1 cellular context compared by ENCODE assay signal in genomic region chr14:20682435-20683124, GRCh38.
A peak's percentile ranks its signal among the peaks of the same experiment; 100 is the strongest.
TF ChIP-seq lines count a peak whose summit lies in the region.

No MANE protein-coding gene starts in this region.

TF ChIP-seq in HepG2, 621 proteins besides CTCF, POLR2A, EP300 and RAD21 (continued from another document and continues in another):
- TF ChIP-seq ZEB1 (IDR thresholded peaks at IDR 0.05; ENCODE audit: insufficient replicate concordance, low read depth) (no peak), ZNF441 (CRISPR knock-in tag; IDR thresholded peaks at IDR 0.05; ENCODE audit: borderline replicate concordance) (0 out of 2 replicates have a peak, but pooled peaks have one; percentile 64), RXRA (CRISPR knock-in tag; IDR thresholded peaks at IDR 0.05) (no peak; the same call in 1 of the 2 replicates), ZNF75D (CRISPR knock-in tag; IDR thresholded peaks at IDR 0.05; ENCODE audit: borderline replicate concordance) (0 out of 2 replicates have a peak, but pooled peaks have one; percentile 57), KMT2A (CRISPR knock-in tag; IDR thresholded peaks at IDR 0.05) (0 out of 2 replicates have a peak, but pooled peaks have one; percentile 0), SNRNP70 (IDR thresholded peaks at IDR 0.05; ENCODE audit: low read depth, low read length) (no peak), ZNF44 (CRISPR knock-in tag; IDR thresholded peaks at IDR 0.05) (peak; percentile 94), ZNF570 (CRISPR knock-in tag; IDR thresholded peaks at IDR 0.05; ENCODE audit: borderline replicate concordance) (no peak), TEAD3 (CRISPR knock-in tag; optimal IDR thresholded peaks at IDR 0.05; ENCODE audit: borderline replicate concordance) (peak; percentile 72), ZNF563 (CRISPR knock-in tag; IDR thresholded peaks at IDR 0.05) (peak; percentile 26), SNAPC2 (CRISPR knock-in tag; IDR thresholded peaks at IDR 0.05) (0 out of 2 replicates have a peak, but pooled peaks have one; percentile 16), CSRNP1 (CRISPR knock-in tag; IDR thresholded peaks at IDR 0.05) (no peak), ZFX (CRISPR knock-in tag; IDR thresholded peaks at IDR 0.05; ENCODE audit: low read depth) (peak; percentile 77; the same call in 1 of the 2 replicates), ZNF12 (CRISPR knock-in tag; IDR thresholded peaks at IDR 0.05) (no peak; the same call in 1 of the 2 replicates), PCBP2 (optimal IDR thresholded peaks at IDR 0.05; ENCODE audit: low read depth, low read length, poor library complexity, severe bottlenecking) (no peak), ZFP90 (CRISPR knock-in tag; IDR thresholded peaks at IDR 0.05; ENCODE audit: borderline replicate concordance) (peak; percentile 64), ZNF501 (CRISPR knock-in tag; IDR thresholded peaks at IDR 0.05) (peak; percentile 8; the same call in 1 of the 2 replicates), ZBTB20 (CRISPR knock-in tag; IDR thresholded peaks at IDR 0.05; ENCODE audit: borderline replicate concordance, low read depth) (no peak; the same call in 1 of the 2 replicates), ZNF383 (CRISPR knock-in tag; IDR thresholded peaks at IDR 0.05; ENCODE audit: borderline replicate concordance) (peak; percentile 85), ZNF644 (CRISPR knock-in tag; IDR thresholded peaks at IDR 0.05; ENCODE audit: low read depth) (0 out of 2 replicates have a peak, but pooled peaks have one; percentile 74), SALL1 (CRISPR knock-in tag; IDR thresholded peaks at IDR 0.05) (peak; percentile 94), TOPORS (CRISPR knock-in tag; IDR thresholded peaks at IDR 0.05) (no peak; the same call in 1 of the 2 replicates), ZNF496 (CRISPR knock-in tag; IDR thresholded peaks at IDR 0.05; ENCODE audit: insufficient replicate concordance) (no peak), MAZ (IDR thresholded peaks at IDR 0.05; ENCODE audit: borderline replicate concordance, low read depth, low read length) (no peak; the same call in 1 of the 2 replicates), MAZ (CRISPR knock-in tag; IDR thresholded peaks at IDR 0.05; ENCODE audit: low read depth) (peak; percentile 76), KMT2B (CRISPR knock-in tag; IDR thresholded peaks at IDR 0.05) (no peak; the same call in none of the 2 replicates), NR0B2 (CRISPR knock-in tag; IDR thresholded peaks at IDR 0.05) (peak; percentile 62; the same call in 1 of the 2 replicates), ZNF549 (CRISPR knock-in tag; IDR thresholded peaks at IDR 0.05) (no peak), FLYWCH1 (CRISPR knock-in tag; IDR thresholded peaks at IDR 0.05) (peak; percentile 83; the same call in 1 of the 2 replicates), ZNF550 (CRISPR knock-in tag; IDR thresholded peaks at IDR 0.05; ENCODE audit: borderline replicate concordance) (no peak), SPEN (CRISPR knock-in tag; IDR thresholded peaks at IDR 0.05; ENCODE audit: low read depth) (peak; percentile 87), ZMAT3 (CRISPR knock-in tag; conservative IDR thresholded peaks at IDR 0.05) (peak; percentile 71), ZNF331 (CRISPR knock-in tag; IDR thresholded peaks at IDR 0.05) (0 out of 2 replicates have a peak, but pooled peaks have one; percentile 6), KAT7 (CRISPR knock-in tag; IDR thresholded peaks at IDR 0.05; ENCODE audit: borderline replicate concordance) (no peak), HOXA5 (CRISPR knock-in tag; IDR thresholded peaks at IDR 0.05) (peak; percentile 34; the same call in 1 of the 2 replicates), SRSF9 (IDR thresholded peaks at IDR 0.05; ENCODE audit: borderline replicate concordance, insufficient read depth, low read depth, low read length, poor library complexity, severe bottlenecking) (no peak), ATF4 (CRISPR knock-in tag; IDR thresholded peaks at IDR 0.05) (peak in 1 of 2 experiments; percentile 70; a peak in 2 of 4 replicates), ZBTB46 (CRISPR knock-in tag; IDR thresholded peaks at IDR 0.05; ENCODE audit: borderline replicate concordance) (no peak), ZNF674 (CRISPR knock-in tag; IDR thresholded peaks at IDR 0.05; ENCODE audit: low read depth) (no peak), MEIS2 (CRISPR knock-in tag; IDR thresholded peaks at IDR 0.05) (no peak), ZNF124 (CRISPR knock-in tag; IDR thresholded peaks at IDR 0.05) (peak; percentile 6; the same call in 1 of the 2 replicates), STAG1 (CRISPR knock-in tag; IDR thresholded peaks at IDR 0.05) (no peak), NR2F6 (IDR thresholded peaks at IDR 0.05) (no peak), NR2F6 (CRISPR knock-in tag; IDR thresholded peaks at IDR 0.05) (no peak), AKAP8 (CRISPR knock-in tag; IDR thresholded peaks at IDR 0.05) (no peak)
- TF ChIP-seq, protein P1, sequence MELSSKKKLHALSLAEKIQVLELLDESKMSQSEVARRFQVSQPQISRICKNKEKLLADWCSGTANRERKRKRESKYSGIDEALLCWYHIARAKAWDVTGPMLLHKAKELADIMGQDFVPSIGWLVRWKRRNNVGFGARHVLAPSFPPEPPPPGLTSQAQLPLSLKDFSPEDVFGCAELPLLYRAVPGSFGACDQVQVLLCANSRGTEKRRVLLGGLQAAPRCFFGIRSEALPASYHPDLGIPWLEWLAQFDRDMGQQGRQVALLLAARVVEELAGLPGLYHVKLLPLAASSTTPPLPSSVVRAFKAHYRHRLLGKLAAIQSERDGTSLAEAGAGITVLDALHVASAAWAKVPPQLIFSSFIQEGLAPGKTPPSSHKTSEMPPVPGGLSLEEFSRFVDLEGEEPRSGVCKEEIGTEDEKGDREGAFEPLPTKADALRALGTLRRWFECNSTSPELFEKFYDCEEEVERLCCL (CRISPR knock-in tag; IDR thresholded peaks at IDR 0.05; ENCODE audit: borderline replicate concordance), result peak; percentile 56; the same call in 1 of the 2 replicates
- TF ChIP-seq, protein P2, sequence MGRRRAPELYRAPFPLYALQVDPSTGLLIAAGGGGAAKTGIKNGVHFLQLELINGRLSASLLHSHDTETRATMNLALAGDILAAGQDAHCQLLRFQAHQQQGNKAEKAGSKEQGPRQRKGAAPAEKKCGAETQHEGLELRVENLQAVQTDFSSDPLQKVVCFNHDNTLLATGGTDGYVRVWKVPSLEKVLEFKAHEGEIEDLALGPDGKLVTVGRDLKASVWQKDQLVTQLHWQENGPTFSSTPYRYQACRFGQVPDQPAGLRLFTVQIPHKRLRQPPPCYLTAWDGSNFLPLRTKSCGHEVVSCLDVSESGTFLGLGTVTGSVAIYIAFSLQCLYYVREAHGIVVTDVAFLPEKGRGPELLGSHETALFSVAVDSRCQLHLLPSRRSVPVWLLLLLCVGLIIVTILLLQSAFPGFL (CRISPR knock-in tag; IDR thresholded peaks at IDR 0.05), result no peak; the same call in 1 of the 2 replicates
- TF ChIP-seq, protein P3, sequence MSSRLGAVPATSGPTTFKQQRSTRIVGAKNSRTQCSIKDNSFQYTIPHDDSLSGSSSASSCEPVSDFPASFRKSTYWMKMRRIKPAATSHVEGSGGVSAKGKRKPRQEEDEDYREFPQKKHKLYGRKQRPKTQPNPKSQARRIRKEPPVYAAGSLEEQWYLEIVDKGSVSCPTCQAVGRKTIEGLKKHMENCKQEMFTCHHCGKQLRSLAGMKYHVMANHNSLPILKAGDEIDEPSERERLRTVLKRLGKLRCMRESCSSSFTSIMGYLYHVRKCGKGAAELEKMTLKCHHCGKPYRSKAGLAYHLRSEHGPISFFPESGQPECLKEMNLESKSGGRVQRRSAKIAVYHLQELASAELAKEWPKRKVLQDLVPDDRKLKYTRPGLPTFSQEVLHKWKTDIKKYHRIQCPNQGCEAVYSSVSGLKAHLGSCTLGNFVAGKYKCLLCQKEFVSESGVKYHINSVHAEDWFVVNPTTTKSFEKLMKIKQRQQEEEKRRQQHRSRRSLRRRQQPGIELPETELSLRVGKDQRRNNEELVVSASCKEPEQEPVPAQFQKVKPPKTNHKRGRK (CRISPR knock-in tag; IDR thresholded peaks at IDR 0.05), result no peak; the same call in 1 of the 2 replicates
- TF ChIP-seq, protein P4, sequence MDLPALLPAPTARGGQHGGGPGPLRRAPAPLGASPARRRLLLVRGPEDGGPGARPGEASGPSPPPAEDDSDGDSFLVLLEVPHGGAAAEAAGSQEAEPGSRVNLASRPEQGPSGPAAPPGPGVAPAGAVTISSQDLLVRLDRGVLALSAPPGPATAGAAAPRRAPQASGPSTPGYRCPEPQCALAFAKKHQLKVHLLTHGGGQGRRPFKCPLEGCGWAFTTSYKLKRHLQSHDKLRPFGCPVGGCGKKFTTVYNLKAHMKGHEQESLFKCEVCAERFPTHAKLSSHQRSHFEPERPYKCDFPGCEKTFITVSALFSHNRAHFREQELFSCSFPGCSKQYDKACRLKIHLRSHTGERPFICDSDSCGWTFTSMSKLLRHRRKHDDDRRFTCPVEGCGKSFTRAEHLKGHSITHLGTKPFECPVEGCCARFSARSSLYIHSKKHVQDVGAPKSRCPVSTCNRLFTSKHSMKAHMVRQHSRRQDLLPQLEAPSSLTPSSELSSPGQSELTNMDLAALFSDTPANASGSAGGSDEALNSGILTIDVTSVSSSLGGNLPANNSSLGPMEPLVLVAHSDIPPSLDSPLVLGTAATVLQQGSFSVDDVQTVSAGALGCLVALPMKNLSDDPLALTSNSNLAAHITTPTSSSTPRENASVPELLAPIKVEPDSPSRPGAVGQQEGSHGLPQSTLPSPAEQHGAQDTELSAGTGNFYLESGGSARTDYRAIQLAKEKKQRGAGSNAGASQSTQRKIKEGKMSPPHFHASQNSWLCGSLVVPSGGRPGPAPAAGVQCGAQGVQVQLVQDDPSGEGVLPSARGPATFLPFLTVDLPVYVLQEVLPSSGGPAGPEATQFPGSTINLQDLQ (CRISPR knock-in tag; IDR thresholded peaks at IDR 0.05), result no peak; the same call in 1 of the 2 replicates
- TF ChIP-seq, protein P5, sequence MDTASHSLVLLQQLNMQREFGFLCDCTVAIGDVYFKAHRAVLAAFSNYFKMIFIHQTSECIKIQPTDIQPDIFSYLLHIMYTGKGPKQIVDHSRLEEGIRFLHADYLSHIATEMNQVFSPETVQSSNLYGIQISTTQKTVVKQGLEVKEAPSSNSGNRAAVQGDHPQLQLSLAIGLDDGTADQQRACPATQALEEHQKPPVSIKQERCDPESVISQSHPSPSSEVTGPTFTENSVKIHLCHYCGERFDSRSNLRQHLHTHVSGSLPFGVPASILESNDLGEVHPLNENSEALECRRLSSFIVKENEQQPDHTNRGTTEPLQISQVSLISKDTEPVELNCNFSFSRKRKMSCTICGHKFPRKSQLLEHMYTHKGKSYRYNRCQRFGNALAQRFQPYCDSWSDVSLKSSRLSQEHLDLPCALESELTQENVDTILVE (CRISPR knock-in tag; IDR thresholded peaks at IDR 0.05), result no peak
- TF ChIP-seq, protein P6, sequence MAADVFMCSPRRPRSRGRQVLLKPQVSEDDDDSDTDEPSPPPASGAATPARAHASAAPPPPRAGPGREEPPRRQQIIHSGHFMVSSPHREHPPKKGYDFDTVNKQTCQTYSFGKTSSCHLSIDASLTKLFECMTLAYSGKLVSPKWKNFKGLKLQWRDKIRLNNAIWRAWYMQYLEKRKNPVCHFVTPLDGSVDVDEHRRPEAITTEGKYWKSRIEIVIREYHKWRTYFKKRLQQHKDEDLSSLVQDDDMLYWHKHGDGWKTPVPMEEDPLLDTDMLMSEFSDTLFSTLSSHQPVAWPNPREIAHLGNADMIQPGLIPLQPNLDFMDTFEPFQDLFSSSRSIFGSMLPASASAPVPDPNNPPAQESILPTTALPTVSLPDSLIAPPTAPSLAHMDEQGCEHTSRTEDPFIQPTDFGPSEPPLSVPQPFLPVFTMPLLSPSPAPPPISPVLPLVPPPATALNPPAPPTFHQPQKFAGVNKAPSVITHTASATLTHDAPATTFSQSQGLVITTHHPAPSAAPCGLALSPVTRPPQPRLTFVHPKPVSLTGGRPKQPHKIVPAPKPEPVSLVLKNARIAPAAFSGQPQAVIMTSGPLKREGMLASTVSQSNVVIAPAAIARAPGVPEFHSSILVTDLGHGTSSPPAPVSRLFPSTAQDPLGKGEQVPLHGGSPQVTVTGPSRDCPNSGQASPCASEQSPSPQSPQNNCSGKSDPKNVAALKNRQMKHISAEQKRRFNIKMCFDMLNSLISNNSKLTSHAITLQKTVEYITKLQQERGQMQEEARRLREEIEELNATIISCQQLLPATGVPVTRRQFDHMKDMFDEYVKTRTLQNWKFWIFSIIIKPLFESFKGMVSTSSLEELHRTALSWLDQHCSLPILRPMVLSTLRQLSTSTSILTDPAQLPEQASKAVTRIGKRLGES (CRISPR knock-in tag; IDR thresholded peaks at IDR 0.05; ENCODE audit: borderline replicate concordance), result no peak
